Comparison of ENCODE assay signal across 10 cellular contexts in genomic region chr4:74047152-74047551, GRCh38. TPM values are rescaled to one million over a fixed set of nuclear protein-coding genes. Genes with fewer than 3 reads are reported as not detected.
"Had no signal": no experiment of that assay in that cellular context is flagged by ENCODE, and none has a peak within 500 bp of the region (broad histone marks: within the 10 kb centered on the region; RNA-seq: fewer than 3 reads in every experiment).

No MANE protein-coding gene starts in this region.

- DNase-seq: IMR-90, KBM-7, KG1 had no signal

- FAIRE-seq: HepG2, HTR-8/SVneo had no signal

- H3K27ac ChIP-seq: HL-60, KMS-11 had no signal

- H3K4me2 ChIP-seq: KMS-11 had no signal

- ATAC-seq: HepG2 had no signal

- H3K9ac ChIP-seq: KMS-11 had no signal

RNA-seq across cellular contexts. Expression of gene CXCL3, which starts 8.7 kb away (rescaled TPM):
- polyA plus RNA-seq: HepG2, IgD-negative memory B cell had no signal

RNA-seq across cellular contexts. Expression of gene CXCL5, which starts 48.7 kb away (rescaled TPM):
- total RNA-seq: HepG2, HT-29, IMR-90 had no signal
- polyA plus RNA-seq: HepG2 had no signal

RNA-seq across cellular contexts. Expression of gene CXCL2, which starts 51.8 kb away (rescaled TPM):
- total RNA-seq: HT1080 had no signal
- polyA plus RNA-seq: HepG2, IgD-negative memory B cell had no signal

RNA-seq across cellular contexts. Expression of gene PPBP, which starts 59.2 kb away (rescaled TPM):
- total RNA-seq: HepG2, HT-29, HT1080, IMR-90 had no signal
- polyA plus RNA-seq: HepG2, IMR-90 had no signal
